9 cellular contexts compared by ENCODE assay signal in the genomic region with DNA sequence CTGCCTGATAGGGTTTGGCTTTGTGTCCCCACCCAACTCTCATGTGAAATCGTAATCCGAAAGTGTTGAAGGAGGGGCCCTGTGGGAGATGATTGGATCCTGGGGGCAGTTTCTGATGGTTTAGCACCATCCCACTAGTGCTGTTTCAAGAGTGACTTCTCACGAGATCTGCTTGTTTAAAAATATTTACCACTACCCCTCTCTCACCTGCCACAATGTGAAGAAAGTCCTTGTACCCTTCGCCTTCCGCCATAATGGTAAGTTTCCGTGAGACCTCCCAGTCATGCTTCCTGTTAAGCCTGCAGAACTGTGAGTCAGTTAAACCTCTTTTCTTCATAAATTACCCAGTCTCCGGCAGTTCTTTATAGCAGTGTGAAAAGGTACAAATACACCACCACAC. TPM values are rescaled to one million over a fixed set of nuclear protein-coding genes. Genes with fewer than 3 reads are reported as not detected.
DNase-seq lines count a peak whose midpoint lies in the region; ATAC-seq and TF ChIP-seq lines count a peak whose summit lies in the region.
"Had no signal": no experiment of that assay in that cellular context is flagged by ENCODE, and none has a peak within 500 bp of the region (broad histone marks: within the 10 kb centered on the region; RNA-seq: fewer than 3 reads in every experiment).

No MANE protein-coding gene starts in this region.

- H3K27ac ChIP-seq in iPS-20b (ENCODE audit: low read length) (no peak overlapping the region), thoracic aorta (no peak overlapping the region), ascending aorta (no peak overlapping the region), prostate gland (no peak overlapping the region)

- H3K36me3 ChIP-seq in iPS-20b (ENCODE audit: insufficient read depth, low read depth, low read length) (peaks cover 9% of the 10 kb centered on the region), thoracic aorta (no peaks in the 10 kb centered on the region), ascending aorta (no peaks in the 10 kb centered on the region), prostate gland (no peaks in the 10 kb centered on the region)

- no peak overlapping the region for H3K9ac ChIP-seq in iPS-20b (ENCODE audit: low read depth, low read length)

- H3K4me1 ChIP-seq in iPS-20b (ENCODE audit: insufficient read depth, low read length) (peaks cover 18% of the 10 kb centered on the region), thoracic aorta (ENCODE audit: control insufficient read depth in 1 of 2, low read depth in 2 of 2) (peaks cover 6 to 20% of the 10 kb centered on the region in 2 donors), ascending aorta (peaks cover 0 to 12% of the 10 kb centered on the region in 2 donors), prostate gland (replicated peaks) (peaks cover 2% of the 10 kb centered on the region)

- intact Hi-C loops in ascending aorta (cut with DNase I): loop anchor here (5.0 to 10.0 kb wide), 8 partner anchors 586 to 1924 kb away; a partner anchor contains a TSS
- intact Hi-C loops in prostate gland (cut with DNase I): loop anchor here (5.0 kb wide), 1 partner anchor 774 kb away; a partner anchor contains a TSS

- ATAC-seq in thoracic aorta (ENCODE audit: insufficient number of reproducible peaks, low FRiP score, low read depth): no peak
- ATAC-seq in HG03432 (IDR thresholded peaks at IDR 0.05; ENCODE audit: unreplicated experiment): no peak

- WGBS in prostate gland: 88% methylated on average over 7 of the region's 7 CpGs

- no peaks in the 10 kb centered on the region for H3K9me3 ChIP-seq in iPS-20b (ENCODE audit: insufficient read depth, low read depth, low read length)
- H3K9me3 ChIP-seq in thoracic aorta: no peaks in the 10 kb centered on the region
- no peaks in the 10 kb centered on the region for H3K9me3 ChIP-seq in ascending aorta
- no peaks in the 10 kb centered on the region for H3K9me3 ChIP-seq in prostate gland

- H3K4me3 ChIP-seq in iPS-20b (ENCODE audit: low read length) (peak overlapping the region; percentile 76), thoracic aorta (peak overlapping the region; percentile 38), ascending aorta (peak overlapping the region in 1 of 2 donors; percentile 9), prostate gland (no peak overlapping the region)

- H3K27me3 ChIP-seq in iPS-20b (ENCODE audit: insufficient read depth, low read length) (no peaks in the 10 kb centered on the region), thoracic aorta (replicated peaks; ENCODE audit: insufficient read depth) (no peaks in the 10 kb centered on the region), ascending aorta (no peaks in the 10 kb centered on the region), prostate gland (replicated peaks; ENCODE audit: insufficient read depth) (no peaks in the 10 kb centered on the region)
- H3K27me3 ChIP-seq: cardiac muscle cell had no signal

- peak; percentile 76 for DNase-seq in CMK (ENCODE audit: low read depth)
- peak; percentile 27 for DNase-seq in NAMALWA (ENCODE audit: low spot score)
- DNase-seq in activated CD4-positive, alpha-beta T cell treated with anti-CD3 and anti-CD28 coated beads, Interleukin-2, amount 50 U/mL, for 1 hour: peak; percentile 29
- no peak for DNase-seq in thoracic aorta (ENCODE audit: low spot score)
- no peak for DNase-seq in ascending aorta (ENCODE audit: low spot score in 2 of 2)
- DNase-seq in prostate gland (ENCODE audit: low spot score): no peak

- TF ChIP-seq POLR2A in prostate gland (IDR thresholded peaks at IDR 0.05): no peak

- no peak for TF ChIP-seq CTCF in thoracic aorta (IDR thresholded peaks at IDR 0.05)
- TF ChIP-seq CTCF in ascending aorta (IDR thresholded peaks at IDR 0.05): no peak
- no peak for TF ChIP-seq CTCF in prostate gland (IDR thresholded peaks at IDR 0.05)

RNA-seq across cellular contexts. Expression of a gene that starts 2.7 kb away (rescaled TPM):
- total RNA-seq in thoracic aorta (10 to 100 TPM in 1 of 2 donors, 1 to 10 TPM in 1; 2.6 to 15.6 TPM), ascending aorta (4.0 TPM), prostate gland (10 to 100 TPM; 10.9 to 15.5 TPM)

Comparison
In these comparisons a context has a peak if more than half of its experiments do, and no peak if none do; other contexts are left out.
1. DNase-seq: peak in CMK (single experiment), NAMALWA (single experiment) and activated CD4-positive, alpha-beta T cell treated with anti-CD3 and anti-CD28 coated beads, Interleukin-2, amount 50 U/mL, for 1 hour (single experiment); none in thoracic aorta (single experiment), ascending aorta (0 of 2) and prostate gland (single experiment).
2. H3K4me3 ChIP-seq: peak in iPS-20b (single experiment) and thoracic aorta (single experiment); none in prostate gland (0 of 2).